In genomic region chr20:4267242-4267641, GRCh38 we compare ENCODE assay signal across 17 cellular contexts. TPM values are rescaled to one million over a fixed set of nuclear protein-coding genes. Genes with fewer than 3 reads are reported as not detected.
"Had no signal": no experiment of that assay in that cellular context is flagged by ENCODE, and none has a peak within 500 bp of the region (broad histone marks: within the 10 kb centered on the region; RNA-seq: fewer than 3 reads in every experiment).

No MANE protein-coding gene starts in this region.

- H3K27ac ChIP-seq: heart left ventricle, pancreas had no signal

- DNase-seq: effector memory CD4-positive, alpha-beta T cell; heart left ventricle; hippocampal formation; kidney glomerular epithelial cell; mesendoderm; naive B cell; occipital lobe; pancreas; right cardiac atrium; small intestine; stimulated activated CD4-positive, alpha-beta T cell treated with anti-CD3 and anti-CD28 coated beads, Interleukin-12 subunit alpha, Interleukin-12 subunit beta, amount 100 ng/mL, for 4 hours; stimulated activated naive CD4-positive, alpha-beta T cell treated with Interleukin-2 at 50 U/mL for 16 hours; trophoblast cell had no signal

- H3K27ac Mint-ChIP-seq: nephron, progenitor cell of endocrine pancreas had no signal

- H3K27me3 ChIP-seq: heart left ventricle, pancreas had no signal

- H3K4me3 Mint-ChIP-seq: naive B cell, nephron had no signal

- H3K4me1 Mint-ChIP-seq: nephron had no signal

- H3K9me3 ChIP-seq: pancreas had no signal

- H3K36me3 ChIP-seq: heart left ventricle, pancreas had no signal

- H3K4me3 ChIP-seq: heart left ventricle, pancreas had no signal

- H3K4me1 ChIP-seq: heart left ventricle, pancreas had no signal

RNA-seq across cellular contexts. Expression of gene ADRA1D, which starts 18.2 kb away (rescaled TPM):
- total RNA-seq: esophagus mucosa, lung microvascular endothelial cell, progenitor cell of endocrine pancreas had no signal
